ENCODE assay signal across 8 cellular contexts in genomic region chr9:93567271-93567959, GRCh38. TPM values are rescaled to one million over a fixed set of nuclear protein-coding genes. Genes with fewer than 3 reads are reported as not detected.
DNase-seq lines count a peak whose midpoint lies in the region; ATAC-seq and TF ChIP-seq lines count a peak whose summit lies in the region.

No MANE protein-coding gene starts in this region.

- no peaks in the 10 kb centered on the region for H3K79me2 ChIP-seq in GM23338 (replicated peaks; ENCODE audit: insufficient read depth)

- no peaks in the 10 kb centered on the region for H3K9me3 ChIP-seq in psoas muscle

- DNase-seq in AG09309 (ENCODE audit: low read depth) (no peak), GM23338 (ENCODE audit: low spot score) (no peak), Right ventricle myocardium superior (no peak), psoas muscle (no peak), mucosa of gallbladder (ENCODE audit: low spot score) (no peak), CD1c-positive myeloid dendritic cell (ENCODE audit: extremely low spot score) (no peak)
- no peak for DNase-seq in activated CD4-positive, alpha-beta memory T cell treated with anti-CD3 and anti-CD28 coated beads, Interleukin-2, amount 10 ng/mL, durations not matched to agents 7 days and 5 days
- DNase-seq in activated CD4-positive, CD25-positive, alpha-beta regulatory T cell treated with anti-CD3 and anti-CD28 coated beads, Interleukin-2, amount 50 U/mL, for 72 hours = no peak

- H3K27ac Mint-ChIP-seq in GM23338 = peak overlapping the region; percentile 31; the same call in 1 of the 2 replicates
- peak overlapping the region; percentile 81 for H3K27ac Mint-ChIP-seq in activated CD4-positive, alpha-beta memory T cell treated with anti-CD3 and anti-CD28 coated beads, Interleukin-2, amount 10 ng/mL, durations not matched to agents 7 days and 5 days

- peak overlapping the region; percentile 72; the same call in 1 of the 2 replicates for H2AFZ ChIP-seq in GM23338

- H3K27ac ChIP-seq in GM23338 (ENCODE audit: low read depth) = peak overlapping the region; percentile 87; the same call in 1 of the 2 replicates
- H3K27ac ChIP-seq in psoas muscle = peak overlapping the region; percentile 96

- H3K27me3 ChIP-seq in GM23338 (ENCODE audit: insufficient read depth) = no peaks in the 10 kb centered on the region
- H3K27me3 ChIP-seq in psoas muscle (ENCODE audit: insufficient read depth in 3 of 3, low read length in 2 of 3) = no peaks in the 10 kb centered on the region

- peaks cover 8% of the 10 kb centered on the region for H3K27me3 Mint-ChIP-seq in GM23338 (ENCODE audit: insufficient read depth, low read depth, poor library complexity)
- no peaks in the 10 kb centered on the region for H3K27me3 Mint-ChIP-seq in activated CD4-positive, alpha-beta memory T cell treated with anti-CD3 and anti-CD28 coated beads, Interleukin-2, amount 10 ng/mL, durations not matched to agents 7 days and 5 days

- 59 to 63% (median 61%) methylated on average over 15 of the region's 15 CpGs for WGBS in psoas muscle, 3 donors

- H3K4me1 Mint-ChIP-seq in GM23338 = peaks cover 22% of the 10 kb centered on the region
- peaks cover 34% of the 10 kb centered on the region for H3K4me1 Mint-ChIP-seq in activated CD4-positive, alpha-beta memory T cell treated with anti-CD3 and anti-CD28 coated beads, Interleukin-2, amount 10 ng/mL, durations not matched to agents 7 days and 5 days

- H3K4me1 ChIP-seq in GM23338 (ENCODE audit: insufficient read depth) (0 out of 2 replicates have a peak, but pooled peaks cover 2% of the 10 kb centered on the region), psoas muscle (peaks cover 8% of the 10 kb centered on the region)

- H3K36me3 ChIP-seq in GM23338 (ENCODE audit: insufficient read depth) (peaks cover 5% of the 10 kb centered on the region), psoas muscle (ENCODE audit: insufficient read depth in 1 of 2, low read depth in 1 of 2) (peaks cover 10 to 30% of the 10 kb centered on the region in 2 donors)

- POLR2A ChIA-PET in activated CD4-positive, alpha-beta memory T cell treated with anti-CD3 and anti-CD28 coated beads, Interleukin-2, amount 10 ng/mL, durations not matched to agents 7 days and 5 days (lab: Charles Lee) = interaction anchor here (0.6 to 2.9 kb wide), 14 partner anchors 8 to 600 kb away, joined by 3 to 49 read pairs (median 8); partner anchors contain the start of genes FAM120A, FAM120AOS and PHF2

- TF ChIP-seq CTCF in AG09309 (IDR thresholded peaks at IDR 0.05; ENCODE audit: control insufficient read depth, insufficient read depth, low read depth, low read length, missing control alignments) = no peak
- TF ChIP-seq CTCF in GM23338 (conservative IDR thresholded peaks at IDR 0.05; ENCODE audit: low read depth in 2 of 2) = no peak
- no peak for TF ChIP-seq CTCF in psoas muscle (IDR thresholded peaks at IDR 0.05)

- H3K9me3 Mint-ChIP-seq in GM23338 = peaks cover 7% of the 10 kb centered on the region; the same call in 2 of the 3 replicates
- H3K9me3 Mint-ChIP-seq in activated CD4-positive, alpha-beta memory T cell treated with anti-CD3 and anti-CD28 coated beads, Interleukin-2, amount 10 ng/mL, durations not matched to agents 7 days and 5 days = peaks cover 9% of the 10 kb centered on the region

- peak overlapping the region; percentile 90 for H3K4me2 ChIP-seq in GM23338

- H3K36me3 Mint-ChIP-seq in GM23338 (ENCODE audit: low read depth) = peaks cover 31% of the 10 kb centered on the region
- peaks cover 39% of the 10 kb centered on the region for H3K36me3 Mint-ChIP-seq in activated CD4-positive, alpha-beta memory T cell treated with anti-CD3 and anti-CD28 coated beads, Interleukin-2, amount 10 ng/mL, durations not matched to agents 7 days and 5 days (ENCODE audit: low read depth)

- H3K9me2 ChIP-seq in GM23338 (ENCODE audit: insufficient read depth) = no peaks in the 10 kb centered on the region

- H3K4me3 ChIP-seq in AG09309 (ENCODE audit: control insufficient read depth, low read depth, low read length) = peak overlapping the region; percentile 68
- peak overlapping the region; percentile 69 for H3K4me3 ChIP-seq in GM23338
- H3K4me3 ChIP-seq in psoas muscle = peak overlapping the region; percentile 74

- intact Hi-C loops in Right ventricle myocardium superior (cut with DNase I) (loop anchor here (5.0 kb wide), 1 partner anchor 115 kb away; the partner anchor contains the start of genes FAM120A and FAM120AOS), psoas muscle (cut with DNase I) (loop anchor here (5.0 to 10.0 kb wide), 3 partner anchors 53 to 403 kb away; partner anchors contain the start of genes FAM120A (in 1 of the 2) and FAM120AOS (in 1 of the 2))

- CTCF ChIA-PET in activated CD4-positive, alpha-beta memory T cell treated with anti-CD3 and anti-CD28 coated beads, Interleukin-2, amount 10 ng/mL, durations not matched to agents 7 days and 5 days (lab: Charles Lee) = interaction anchor here (0.6 to 2.4 kb wide), 11 partner anchors 8 to 605 kb away, joined by 3 to 18 read pairs (median 6); partner anchors contain the start of gene PHF2

- peaks cover 12% of the 10 kb centered on the region; the same call in 1 of the 2 replicates for H3F3A ChIP-seq in GM23338 (replicated peaks; ENCODE audit: low read depth)

- H4K20me1 ChIP-seq in GM23338 (replicated peaks; ENCODE audit: insufficient read depth) = no peaks in the 10 kb centered on the region; the same call in 1 of the 2 replicates

- peak; percentile 6 for ATAC-seq in GM23338
- ATAC-seq in Right ventricle myocardium superior (ENCODE audit: poor library complexity) = peak; percentile 8
- peak; percentile 5 to 47 (median 16) for ATAC-seq in psoas muscle

- H3K4me3 Mint-ChIP-seq in GM23338 = peak overlapping the region; percentile 72
- peak overlapping the region; percentile 80 for H3K4me3 Mint-ChIP-seq in activated CD4-positive, alpha-beta memory T cell treated with anti-CD3 and anti-CD28 coated beads, Interleukin-2, amount 10 ng/mL, durations not matched to agents 7 days and 5 days

TF ChIP-seq in GM23338, 12 proteins besides CTCF, POLR2A, EP300 and RAD21 (continues in another document):
- TF ChIP-seq REST (IDR thresholded peaks at IDR 0.05; ENCODE audit: unreplicated experiment) = no peak
- TF ChIP-seq ZNF114 (CRISPR knock-in tag; IDR thresholded peaks at IDR 0.05) = no peak
- no peak for TF ChIP-seq JUNB (IDR thresholded peaks at IDR 0.05; ENCODE audit: unreplicated experiment)
- no peak for TF ChIP-seq ETS1 (IDR thresholded peaks at IDR 0.05)
- TF ChIP-seq POLR2AphosphoS5 (IDR thresholded peaks at IDR 0.05; ENCODE audit: low read depth) = no peak
- no peak for TF ChIP-seq EZH2phosphoT487 (IDR thresholded peaks at IDR 0.05; ENCODE audit: unreplicated experiment)
- TF ChIP-seq EZH2 (IDR thresholded peaks at IDR 0.05; ENCODE audit: low read depth, unreplicated experiment) = no peak
- TF ChIP-seq STAT1 (IDR thresholded peaks at IDR 0.05; ENCODE audit: unreplicated experiment) = no peak
- TF ChIP-seq CREB1 (CRISPR knock-in tag; IDR thresholded peaks at IDR 0.05; ENCODE audit: low read depth) = no peak

RNA-seq across cellular contexts. Expression of gene PHF2, which starts 9.0 kb away (rescaled TPM):
- 8.9 and 11.8 TPM in 2 replicates for total RNA-seq in GM23338 (2014; rRNA removed; shearing (Covaris generic))
- polyA plus RNA-seq in GM23338 (2016; fragmentation: Nextera tagmentation; extraction: Ambion mirVana) = 4.3 and 5.0 TPM in 2 replicates
- total RNA-seq in activated CD4-positive, alpha-beta memory T cell treated with anti-CD3 and anti-CD28 coated beads, Interleukin-2, amount 10 ng/mL, durations not matched to agents 7 days and 5 days = 10 to 100 TPM; 25.5 to 26.8 TPM
- total RNA-seq in Right ventricle myocardium superior = 25.4 TPM
- 10 to 100 TPM; 19.1 to 26.6 (median 20.1) TPM for total RNA-seq in psoas muscle
- 10 to 100 TPM in 2 of 3 donors, 1 to 10 TPM in 1; 9.3 to 17.7 (median 13.8) TPM for polyA plus RNA-seq in psoas muscle
- 31.0 TPM for total RNA-seq in mucosa of gallbladder
